ENCODE assay signal across 8 cellular contexts in genomic region chr6:26103141-26103769, GRCh38. TPM values are rescaled to one million over a fixed set of nuclear protein-coding genes. Genes with fewer than 3 reads are reported as not detected.
DNase-seq lines count a peak whose midpoint lies in the region; ATAC-seq, FAIRE-seq and TF ChIP-seq lines count a peak whose summit lies in the region.

No MANE protein-coding gene starts in this region.

- H3K36me3 ChIP-seq in kidney (ENCODE audit: control insufficient read depth in 1 of 2, insufficient read depth in 2 of 2, low read length in 2 of 2) (no peaks in the 10 kb centered on the region), thymus (ENCODE audit: control insufficient read depth, insufficient read depth) (no peaks in the 10 kb centered on the region)

- H3K27ac ChIP-seq in angular gyrus (ENCODE audit: low read depth, low read length) (peak overlapping the region; percentile 41), kidney (ENCODE audit: low read depth in 2 of 2, low read length in 2 of 2) (peak overlapping the region in 1 of 2 donors; percentile 96), thymus (ENCODE audit: low read depth) (peak overlapping the region; percentile 62)

- DNase-seq in Right ventricle myocardium inferior (ENCODE audit: missing footprints) = no peak
- no peak for DNase-seq in cardiac septum (ENCODE audit: low spot score)
- no peak for DNase-seq in kidney
- no peak for DNase-seq in GM12892 (ENCODE audit: insufficient read length)
- no peak for DNase-seq in stimulated activated CD4-positive, alpha-beta T cell treated with anti-CD3 and anti-CD28 coated beads, Interleukin-1b, Interleukin-23, amount 100 ng/mL, for 48 hours

- no peaks in the 10 kb centered on the region for H3K27me3 ChIP-seq in thymus (ENCODE audit: control insufficient read depth, insufficient read depth)

- 57% methylated on average over 9 of the region's 9 CpGs for WGBS in thymus

- TF ChIP-seq POLR2A in GM12892 (IDR thresholded peaks at IDR 0.05; ENCODE audit: low read depth, low read length) = no peak

- intact Hi-C loops in Right ventricle myocardium inferior (cut with DNase I) (loop anchor here (2.0 kb wide), 1 partner anchor 46 kb away; a partner anchor contains a TSS), cardiac septum (cut with DNase I) (loop anchor here (2.0 to 10.0 kb wide), 2 partner anchors 46 to 52 kb away; a partner anchor contains a TSS), kidney (cut with DNase I) (no loop called here)

- H3K9ac ChIP-seq in kidney (ENCODE audit: low read length in 2 of 2) = peak overlapping the region in 1 of 2 donors; percentile 20

- peaks cover 3 to 5% of the 10 kb centered on the region in 2 donors for H3K4me1 ChIP-seq in kidney (ENCODE audit: control insufficient read depth in 1 of 2, insufficient read depth in 1 of 2, low read depth in 1 of 2, low read length in 2 of 2)
- H3K4me1 ChIP-seq in thymus (ENCODE audit: control insufficient read depth, insufficient read depth, low read length) = peaks cover 6% of the 10 kb centered on the region

- TF ChIP-seq CTCF in kidney (IDR thresholded peaks at IDR 0.05; ENCODE audit: borderline replicate concordance, extremely low read depth, insufficient read depth) = no peak

- FAIRE-seq in kidney (lab: Jason Lieb, UNC) = no peak
- no peak for FAIRE-seq in GM12892 (lab: Jason Lieb, UNC)

- H3K9me3 ChIP-seq in kidney (ENCODE audit: control insufficient read depth in 1 of 2, low read length in 2 of 2) = no peaks in the 10 kb centered on the region
- no peaks in the 10 kb centered on the region for H3K9me3 ChIP-seq in thymus (ENCODE audit: control insufficient read depth)

- peak; percentile 98 for ATAC-seq in Right ventricle myocardium inferior
- peak; percentile 68 for ATAC-seq in HG03521 (IDR thresholded peaks at IDR 0.05; ENCODE audit: unreplicated experiment)

- H3K4me3 ChIP-seq in kidney (ENCODE audit: low read length in 2 of 2) (peak overlapping the region; percentile 5 to 73), thymus (ENCODE audit: low read length) (peak overlapping the region; percentile 55)

RNA-seq across cellular contexts. Expression of gene HFE, which starts 16.0 kb away (rescaled TPM):
- total RNA-seq in Right ventricle myocardium inferior = 5.3 TPM
- total RNA-seq in cardiac septum = 2.4 TPM
- 10.6 TPM for total RNA-seq in kidney
- polyA plus RNA-seq in kidney (ENCODE audit: insufficient read depth, low read depth, low replicate concordance) = 6.3 TPM
- polyA plus RNA-seq in thymus = 3.8 TPM
- polyA plus RNA-seq in GM12892 (2012; ENCODE audit: missing spikeins) = 4.4 TPM
